10 cellular contexts compared by ENCODE assay signal in the genomic region with DNA sequence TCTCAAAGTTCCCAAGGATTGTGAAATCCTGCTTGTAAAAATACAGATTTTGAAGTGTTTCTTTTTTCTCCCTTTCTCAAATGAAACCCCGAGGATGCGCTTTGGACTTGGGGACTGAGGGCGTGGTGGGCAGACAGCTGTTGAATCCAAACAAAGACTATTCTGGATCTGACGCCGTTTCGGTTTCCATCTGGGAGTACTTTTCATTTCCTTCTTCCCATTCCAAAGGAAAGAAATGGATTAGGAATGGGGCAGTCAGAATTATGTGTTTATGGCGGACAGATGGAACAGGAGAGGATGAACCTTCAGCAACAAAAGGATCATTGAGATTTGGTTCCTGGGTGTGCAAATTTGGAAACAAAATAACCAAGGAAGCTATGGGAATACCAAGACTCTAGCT.
DNase-seq lines count a peak whose midpoint lies in the region; ATAC-seq and TF ChIP-seq lines count a peak whose summit lies in the region.
"Had no signal": no experiment of that assay in that cellular context is flagged by ENCODE, and none has a peak within 500 bp of the region (broad histone marks: within the 10 kb centered on the region; RNA-seq: fewer than 3 reads in every experiment).

No MANE protein-coding gene starts in this region.

- H3K56ac ChIP-seq in mesendoderm (ENCODE audit: low read length) = peak overlapping the region; percentile 59

- H3K4me1 ChIP-seq in breast epithelium (peaks cover 0 to 6% of the 10 kb centered on the region in 2 donors), mammary epithelial cell (ENCODE audit: insufficient read depth, low read length) (peaks cover 13% of the 10 kb centered on the region), mesendoderm (ENCODE audit: control insufficient read depth, low read depth, low read length) (peaks cover 7% of the 10 kb centered on the region), thoracic aorta (ENCODE audit: control insufficient read depth in 1 of 2, low read depth in 2 of 2) (peaks cover 23 to 46% of the 10 kb centered on the region in 2 donors)

- H4K5ac ChIP-seq in mesendoderm (ENCODE audit: low read length) = no peak overlapping the region

- H3K4me1 Mint-ChIP-seq in activated T-helper 17 cell treated with anti-CD3 and anti-CD28 coated beads, Interleukin-2, amount 50 U/mL, for 72 hours = peaks cover 25% of the 10 kb centered on the region

- H3K79me2 ChIP-seq in mammary epithelial cell (ENCODE audit: insufficient read depth, low read length) = no peaks in the 10 kb centered on the region
- H3K79me2 ChIP-seq in mesendoderm (ENCODE audit: control insufficient read depth, insufficient read depth, low read length) = no peaks in the 10 kb centered on the region

- 35% methylated on average over 6 of the region's 7 CpGs for WGBS in mammary epithelial cell (ENCODE audit: low coverage, missing lambda C conversion rate)
- no CpG with 5 or more reads among the region's 7 CpGs for WGBS in mesendoderm (ENCODE audit: extremely low coverage, insufficient coverage, low lambda C conversion rate)

- no peak for ATAC-seq in activated T-helper 17 cell treated with anti-CD3 and anti-CD28 coated beads, Interleukin-2, amount 50 U/mL, for 72 hours (replicated peaks)
- ATAC-seq in thoracic aorta (ENCODE audit: insufficient number of reproducible peaks, low FRiP score, low read depth) = no peak
- no peak for ATAC-seq in HG02938 (IDR thresholded peaks at IDR 0.05; ENCODE audit: unreplicated experiment)
- ATAC-seq in GM21619 (IDR thresholded peaks at IDR 0.05; ENCODE audit: unreplicated experiment) = no peak

- intact Hi-C loops in breast epithelium (cut with DNase I; ENCODE audit: low total_unique reads) = loop anchor here (10.0 kb wide), 1 partner anchor 1688 kb away; no protein-coding TSS in a partner anchor
- intact Hi-C loops in mammary epithelial cell (cut with micrococcal nuclease) = loop anchor here (10.0 kb wide), 1 partner anchor 408 kb away; no protein-coding TSS in a partner anchor

- H3K4me2 ChIP-seq in mammary epithelial cell (ENCODE audit: insufficient read depth, low read depth, low read length) = no peak overlapping the region
- H3K4me2 ChIP-seq in mesendoderm (ENCODE audit: low read length) = peak overlapping the region; percentile 4

- no peak overlapping the region for H2AFZ ChIP-seq in mammary epithelial cell (ENCODE audit: low read depth, low read length)

- peaks cover 71% of the 10 kb centered on the region for H3K27me3 Mint-ChIP-seq in activated T-helper 17 cell treated with anti-CD3 and anti-CD28 coated beads, Interleukin-2, amount 50 U/mL, for 72 hours

- peak overlapping the region; percentile 55 for H3K4me3 Mint-ChIP-seq in activated T-helper 17 cell treated with anti-CD3 and anti-CD28 coated beads, Interleukin-2, amount 50 U/mL, for 72 hours

- H3K4me3 ChIP-seq in breast epithelium (peak overlapping the region; percentile 43 to 62 (median 48)), mammary epithelial cell (replicated peaks in 1 of 3; ENCODE audit: insufficient read depth in 1 of 3, low read depth in 2 of 3, low read length in 3 of 3) (no peak overlapping the region), mesendoderm (ENCODE audit: low read length) (no peak overlapping the region), thoracic aorta (peak overlapping the region; percentile 67)

- H2AK5ac ChIP-seq in mesendoderm (ENCODE audit: low read length) = no peak overlapping the region

- peaks cover 8% of the 10 kb centered on the region for H3K36me3 Mint-ChIP-seq in activated T-helper 17 cell treated with anti-CD3 and anti-CD28 coated beads, Interleukin-2, amount 50 U/mL, for 72 hours (ENCODE audit: low read depth)

- no peak overlapping the region for H4K8ac ChIP-seq in mesendoderm (ENCODE audit: low read depth, low read length)

- BruUV-seq in mammary epithelial cell (replicated peaks; lab: Mats Ljungman, UMichigan) = no TSS peak

- H3K9ac ChIP-seq in mammary epithelial cell (ENCODE audit: insufficient read depth, low read length) (no peak overlapping the region), mesendoderm (ENCODE audit: low read length) (peak overlapping the region; percentile 27)

- in situ Hi-C loops in mammary epithelial cell (cut with MboI; ENCODE audit: low sequenced_read_pairs in 2 of 2) = loop anchor here (10.0 to 25.0 kb wide), 3 partner anchors 1038 to 1695 kb away; no protein-coding TSS in a partner anchor

- no peak overlapping the region for H3K4ac ChIP-seq in mesendoderm (ENCODE audit: low read depth, low read length)

- no peak overlapping the region for H3K23ac ChIP-seq in mesendoderm (ENCODE audit: low read length)

- H4K20me1 ChIP-seq in mammary epithelial cell (ENCODE audit: insufficient read depth, low read length) = no peaks in the 10 kb centered on the region

- H3K9me3 ChIP-seq in breast epithelium = no peaks in the 10 kb centered on the region
- no peaks in the 10 kb centered on the region for H3K9me3 ChIP-seq in mammary epithelial cell (replicated peaks; ENCODE audit: insufficient read depth, low read length)
- no peaks in the 10 kb centered on the region for H3K9me3 ChIP-seq in thoracic aorta

- peak overlapping the region; percentile 1 for H3K18ac ChIP-seq in mesendoderm (ENCODE audit: low read length)

- H3K27me3 ChIP-seq in breast epithelium (peaks cover 5 to 74% of the 10 kb centered on the region in 2 donors), mammary epithelial cell (ENCODE audit: insufficient read depth, low read length) (peaks cover 73% of the 10 kb centered on the region), mesendoderm (ENCODE audit: insufficient read depth, low read length, poor library complexity) (peaks cover 26% of the 10 kb centered on the region), thoracic aorta (replicated peaks; ENCODE audit: insufficient read depth) (peaks cover 8% of the 10 kb centered on the region)

- H2BK5ac ChIP-seq in mesendoderm (ENCODE audit: low read length) = no peak overlapping the region

- H3K27ac Mint-ChIP-seq in activated T-helper 17 cell treated with anti-CD3 and anti-CD28 coated beads, Interleukin-2, amount 50 U/mL, for 72 hours = no peak overlapping the region

- H3K9me3 Mint-ChIP-seq in activated T-helper 17 cell treated with anti-CD3 and anti-CD28 coated beads, Interleukin-2, amount 50 U/mL, for 72 hours = no peaks in the 10 kb centered on the region

- TF ChIP-seq POLR2A in breast epithelium (IDR thresholded peaks at IDR 0.05) = no peak

- no peak overlapping the region for H2BK120ac ChIP-seq in mesendoderm (ENCODE audit: low read depth, low read length)

- dilution Hi-C loops in mammary epithelial cell (cut with HindIII; ENCODE audit: low sequenced_read_pairs) = no loop called here

- H3K27ac ChIP-seq in breast epithelium = no peak overlapping the region
- no peak overlapping the region for H3K27ac ChIP-seq in mammary epithelial cell (ENCODE audit: insufficient read depth, low read depth, low read length)
- no peak overlapping the region for H3K27ac ChIP-seq in mesendoderm (ENCODE audit: low read depth, low read length)
- no peak overlapping the region for H3K27ac ChIP-seq in thoracic aorta
- H3K27ac ChIP-seq: brain microvascular endothelial cell had no signal

- TF ChIP-seq CTCF in breast epithelium (IDR thresholded peaks at IDR 0.05) = no peak
- no peak for TF ChIP-seq CTCF in mammary epithelial cell (conservative IDR thresholded peaks at IDR 0.05 in 1 of 2, IDR thresholded peaks at IDR 0.05 in 1 of 2; ENCODE audit: extremely low read depth in 1 of 2, insufficient read depth in 1 of 2, low read depth in 1 of 2, low read length in 2 of 2)
- TF ChIP-seq CTCF in thoracic aorta (IDR thresholded peaks at IDR 0.05) = no peak

- CTCF ChIA-PET in mammary epithelial cell (lab: Charles Lee; ENCODE audit: low non-redundant PET) = no interaction called here

- H3K36me3 ChIP-seq in breast epithelium = no peaks in the 10 kb centered on the region
- no peaks in the 10 kb centered on the region for H3K36me3 ChIP-seq in mammary epithelial cell (ENCODE audit: insufficient read depth, low read length)
- H3K36me3 ChIP-seq in mesendoderm (ENCODE audit: control insufficient read depth, insufficient read depth, low read length) = no peaks in the 10 kb centered on the region
- H3K36me3 ChIP-seq in thoracic aorta = no peaks in the 10 kb centered on the region
- H3K36me3 ChIP-seq: brain microvascular endothelial cell had no signal

- no peaks in the 10 kb centered on the region for H3K79me1 ChIP-seq in mesendoderm (ENCODE audit: low read length)

- H2BK15ac ChIP-seq in mesendoderm (replicated peaks; ENCODE audit: low read depth) = no peak overlapping the region

- no peak for DNase-seq in breast epithelium (ENCODE audit: low spot score in 2 of 2)
- no peak for DNase-seq in mammary epithelial cell
- DNase-seq in mesendoderm = no peak
- no peak for DNase-seq in thoracic aorta (ENCODE audit: low spot score)
- no peak for DNase-seq in mucosa of gallbladder (ENCODE audit: low spot score)
- DNase-seq: brain microvascular endothelial cell, NCI-H187 treated with DMSO at 0.1 percent for 48 hours had no signal

Comparison
In these comparisons a context has a peak if more than half of its experiments do, and no peak if none do; other contexts are left out.
1. H3K4me3 ChIP-seq: peak in breast epithelium (3 of 3) and thoracic aorta (single experiment); none in mammary epithelial cell (0 of 3) and mesendoderm (single experiment).